In the genomic region with DNA sequence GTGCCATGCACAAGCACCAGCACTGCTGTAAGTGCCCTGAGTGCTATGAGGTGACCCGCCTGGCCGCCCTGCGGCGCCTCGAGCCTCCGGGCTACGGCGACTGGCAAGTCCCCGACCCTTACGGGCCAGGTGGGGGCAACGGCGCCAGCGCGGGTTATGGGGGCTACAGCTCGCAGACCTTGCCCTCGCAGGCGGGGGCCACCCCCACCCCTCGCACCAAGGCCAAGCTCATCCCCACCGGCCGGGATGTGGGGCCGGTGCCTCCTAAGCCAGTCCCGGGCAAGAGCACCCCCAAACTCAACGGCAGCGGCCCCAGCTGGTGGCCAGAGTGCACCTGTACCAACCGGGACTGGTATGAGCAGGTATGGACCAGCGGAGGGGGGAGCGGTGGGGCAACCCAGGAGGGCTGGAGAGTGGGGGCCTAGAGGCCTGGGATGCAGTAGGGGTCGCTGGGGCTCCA, we compare ENCODE assay signal across 1 cellular context.
TF ChIP-seq lines count a peak whose summit lies in the region.

No MANE protein-coding gene starts in this region.

TF ChIP-seq in SK-N-SH, 30 proteins besides CTCF, POLR2A, EP300 and RAD21 (continued from another document):
- TF ChIP-seq, protein P1, sequence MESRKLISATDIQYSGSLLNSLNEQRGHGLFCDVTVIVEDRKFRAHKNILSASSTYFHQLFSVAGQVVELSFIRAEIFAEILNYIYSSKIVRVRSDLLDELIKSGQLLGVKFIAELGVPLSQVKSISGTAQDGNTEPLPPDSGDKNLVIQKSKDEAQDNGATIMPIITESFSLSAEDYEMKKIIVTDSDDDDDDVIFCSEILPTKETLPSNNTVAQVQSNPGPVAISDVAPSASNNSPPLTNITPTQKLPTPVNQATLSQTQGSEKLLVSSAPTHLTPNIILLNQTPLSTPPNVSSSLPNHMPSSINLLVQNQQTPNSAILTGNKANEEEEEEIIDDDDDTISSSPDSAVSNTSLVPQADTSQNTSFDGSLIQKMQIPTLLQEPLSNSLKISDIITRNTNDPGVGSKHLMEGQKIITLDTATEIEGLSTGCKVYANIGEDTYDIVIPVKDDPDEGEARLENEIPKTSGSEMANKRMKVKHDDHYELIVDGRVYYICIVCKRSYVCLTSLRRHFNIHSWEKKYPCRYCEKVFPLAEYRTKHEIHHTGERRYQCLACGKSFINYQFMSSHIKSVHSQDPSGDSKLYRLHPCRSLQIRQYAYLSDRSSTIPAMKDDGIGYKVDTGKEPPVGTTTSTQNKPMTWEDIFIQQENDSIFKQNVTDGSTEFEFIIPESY (IDR thresholded peaks at IDR 0.05; ENCODE audit: borderline replicate concordance, low read depth): no peak
- TF ChIP-seq, protein P2, sequence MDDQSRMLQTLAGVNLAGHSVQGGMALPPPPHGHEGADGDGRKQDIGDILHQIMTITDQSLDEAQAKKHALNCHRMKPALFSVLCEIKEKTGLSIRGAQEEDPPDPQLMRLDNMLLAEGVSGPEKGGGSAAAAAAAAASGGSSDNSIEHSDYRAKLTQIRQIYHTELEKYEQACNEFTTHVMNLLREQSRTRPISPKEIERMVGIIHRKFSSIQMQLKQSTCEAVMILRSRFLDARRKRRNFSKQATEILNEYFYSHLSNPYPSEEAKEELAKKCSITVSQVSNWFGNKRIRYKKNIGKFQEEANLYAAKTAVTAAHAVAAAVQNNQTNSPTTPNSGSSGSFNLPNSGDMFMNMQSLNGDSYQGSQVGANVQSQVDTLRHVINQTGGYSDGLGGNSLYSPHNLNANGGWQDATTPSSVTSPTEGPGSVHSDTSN (IDR thresholded peaks at IDR 0.05): no peak
- TF ChIP-seq ELF1 (IDR thresholded peaks at IDR 0.05) (no peak), SMC3 (IDR thresholded peaks at IDR 0.05; ENCODE audit: low read depth, low read length) (no peak), MEF2A (IDR thresholded peaks at IDR 0.05; ENCODE audit: borderline replicate concordance, low read depth) (no peak), GABPA (IDR thresholded peaks at IDR 0.05; ENCODE audit: low read depth) (no peak), RCOR1 (IDR thresholded peaks at IDR 0.05; ENCODE audit: low read length) (no peak), RXRA (IDR thresholded peaks at IDR 0.05; ENCODE audit: borderline replicate concordance, low read depth) (no peak), FOXM1 (IDR thresholded peaks at IDR 0.05; ENCODE audit: low read depth) (no peak)
- TF ChIP-seq, protein P3, sequence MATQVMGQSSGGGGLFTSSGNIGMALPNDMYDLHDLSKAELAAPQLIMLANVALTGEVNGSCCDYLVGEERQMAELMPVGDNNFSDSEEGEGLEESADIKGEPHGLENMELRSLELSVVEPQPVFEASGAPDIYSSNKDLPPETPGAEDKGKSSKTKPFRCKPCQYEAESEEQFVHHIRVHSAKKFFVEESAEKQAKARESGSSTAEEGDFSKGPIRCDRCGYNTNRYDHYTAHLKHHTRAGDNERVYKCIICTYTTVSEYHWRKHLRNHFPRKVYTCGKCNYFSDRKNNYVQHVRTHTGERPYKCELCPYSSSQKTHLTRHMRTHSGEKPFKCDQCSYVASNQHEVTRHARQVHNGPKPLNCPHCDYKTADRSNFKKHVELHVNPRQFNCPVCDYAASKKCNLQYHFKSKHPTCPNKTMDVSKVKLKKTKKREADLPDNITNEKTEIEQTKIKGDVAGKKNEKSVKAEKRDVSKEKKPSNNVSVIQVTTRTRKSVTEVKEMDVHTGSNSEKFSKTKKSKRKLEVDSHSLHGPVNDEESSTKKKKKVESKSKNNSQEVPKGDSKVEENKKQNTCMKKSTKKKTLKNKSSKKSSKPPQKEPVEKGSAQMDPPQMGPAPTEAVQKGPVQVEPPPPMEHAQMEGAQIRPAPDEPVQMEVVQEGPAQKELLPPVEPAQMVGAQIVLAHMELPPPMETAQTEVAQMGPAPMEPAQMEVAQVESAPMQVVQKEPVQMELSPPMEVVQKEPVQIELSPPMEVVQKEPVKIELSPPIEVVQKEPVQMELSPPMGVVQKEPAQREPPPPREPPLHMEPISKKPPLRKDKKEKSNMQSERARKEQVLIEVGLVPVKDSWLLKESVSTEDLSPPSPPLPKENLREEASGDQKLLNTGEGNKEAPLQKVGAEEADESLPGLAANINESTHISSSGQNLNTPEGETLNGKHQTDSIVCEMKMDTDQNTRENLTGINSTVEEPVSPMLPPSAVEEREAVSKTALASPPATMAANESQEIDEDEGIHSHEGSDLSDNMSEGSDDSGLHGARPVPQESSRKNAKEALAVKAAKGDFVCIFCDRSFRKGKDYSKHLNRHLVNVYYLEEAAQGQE (IDR thresholded peaks at IDR 0.05; ENCODE audit: low read depth, low read length): no peak
